In the genomic region with DNA sequence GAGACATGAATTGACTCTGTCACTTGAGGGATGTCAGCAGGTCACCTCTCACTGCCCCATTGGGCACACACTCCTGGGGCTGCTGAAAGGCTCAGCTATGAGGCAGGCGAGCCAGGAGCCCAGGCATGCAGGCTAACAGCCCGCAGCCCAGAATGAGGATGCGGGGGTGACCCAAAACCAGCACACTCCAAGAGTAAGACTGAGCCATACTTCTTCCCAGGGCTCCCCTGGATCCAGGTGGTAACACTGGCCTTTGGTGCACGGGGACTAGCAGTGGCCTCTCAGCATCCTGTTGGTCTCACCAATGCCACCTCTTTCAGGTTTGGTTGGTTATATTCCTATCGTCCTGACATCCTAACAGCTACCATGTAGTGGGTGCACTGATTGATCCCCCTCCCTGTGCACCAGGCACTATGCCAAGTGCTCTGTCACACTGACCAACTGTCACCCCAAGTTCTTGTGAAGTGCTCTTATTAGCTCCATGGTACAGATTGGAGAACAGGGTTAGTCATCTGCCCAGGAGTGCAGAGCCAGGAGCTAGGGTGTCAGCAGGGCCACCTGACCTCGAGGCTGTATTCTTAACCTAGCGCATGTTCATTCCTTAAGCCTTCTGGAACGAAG, we compare ENCODE assay signal across 26 cellular contexts. TPM values are rescaled to one million over a fixed set of nuclear protein-coding genes. Genes with fewer than 3 reads are reported as not detected.
DNase-seq lines count a peak whose midpoint lies in the region; ATAC-seq and TF ChIP-seq lines count a peak whose summit lies in the region.
"Had no signal": no experiment of that assay in that cellular context is flagged by ENCODE, and none has a peak within 500 bp of the region (broad histone marks: within the 10 kb centered on the region; RNA-seq: fewer than 3 reads in every experiment).

No MANE protein-coding gene starts in this region.

- peaks cover 15% of the 10 kb centered on the region for H3K4me1 Mint-ChIP-seq in MCF 10A (ENCODE audit: insufficient read depth, unreplicated experiment)

- no peaks in the 10 kb centered on the region for H3K27me3 ChIP-seq in mammary epithelial cell (ENCODE audit: insufficient read depth, low read length)
- no peaks in the 10 kb centered on the region for H3K27me3 ChIP-seq in RWPE2 (ENCODE audit: insufficient read depth, poor library complexity, severe bottlenecking)
- no peaks in the 10 kb centered on the region for H3K27me3 ChIP-seq in gastroesophageal sphincter
- no peaks in the 10 kb centered on the region for H3K27me3 ChIP-seq in stomach
- H3K27me3 ChIP-seq: sigmoid colon had no signal

- H3K36me3 ChIP-seq in mammary epithelial cell (ENCODE audit: insufficient read depth, low read length) (peaks cover 14% of the 10 kb centered on the region), RWPE2 (ENCODE audit: low read depth) (peaks cover 85% of the 10 kb centered on the region), gastroesophageal sphincter (peaks cover 0 to 11% of the 10 kb centered on the region in 2 donors), stomach (peaks cover 8 to 23% (median 16%) of the 10 kb centered on the region in 4 donors)

- in situ Hi-C loops in mammary epithelial cell (cut with MboI; ENCODE audit: low sequenced_read_pairs in 2 of 2) = no loop called here

- H2AFZ ChIP-seq in mammary epithelial cell (ENCODE audit: low read depth, low read length) = no peak overlapping the region
- H2AFZ ChIP-seq: parathyroid adenoma had no signal

- no peak overlapping the region for H3K4me3 Mint-ChIP-seq in MCF 10A (ENCODE audit: unreplicated experiment)
- H3K4me3 Mint-ChIP-seq: activated naive CD8-positive, alpha-beta T cell treated with anti-CD3 and anti-CD28 coated beads for 36 hours; IgD-negative memory B cell; WTC11 had no signal

- H3K27ac Mint-ChIP-seq in MCF 10A (ENCODE audit: low read depth, unreplicated experiment) = peak overlapping the region; percentile 72
- H3K27ac Mint-ChIP-seq: activated naive CD8-positive, alpha-beta T cell treated with anti-CD3 and anti-CD28 coated beads for 36 hours; IgD-negative memory B cell; WTC11 had no signal

- ATAC-seq in RWPE2 (ENCODE audit: low read depth) = no peak
- no peak for ATAC-seq in gastroesophageal sphincter
- ATAC-seq in HG03097 (IDR thresholded peaks at IDR 0.05; ENCODE audit: low FRiP score, unreplicated experiment) = no peak
- no peak for ATAC-seq in HG03460 (IDR thresholded peaks at IDR 0.05; ENCODE audit: unreplicated experiment)
- ATAC-seq in HG03469 (IDR thresholded peaks at IDR 0.05; ENCODE audit: unreplicated experiment) = no peak
- ATAC-seq: WTC11 had no signal

- H3K4me3 ChIP-seq in mammary epithelial cell (replicated peaks in 1 of 3; ENCODE audit: insufficient read depth in 1 of 3, low read depth in 2 of 3, low read length in 3 of 3) = no peak overlapping the region
- H3K4me3 ChIP-seq in RWPE2 (ENCODE audit: severe bottlenecking) = no peak overlapping the region
- no peak overlapping the region for H3K4me3 ChIP-seq in gastroesophageal sphincter
- no peak overlapping the region for H3K4me3 ChIP-seq in stomach
- H3K4me3 ChIP-seq: lower lobe of right lung, sigmoid colon had no signal

- H3K27ac ChIP-seq in mammary epithelial cell (ENCODE audit: insufficient read depth, low read depth, low read length) (no peak overlapping the region), RWPE2 (ENCODE audit: poor library complexity, severe bottlenecking) (peak overlapping the region; percentile 38), gastroesophageal sphincter (peak overlapping the region in 3 of 4 donors; percentile 56 to 60 (median 56)), stomach (peak overlapping the region in 3 of 5 donors; percentile 61 to 77 (median 76))
- H3K27ac ChIP-seq: lower lobe of right lung, parathyroid adenoma had no signal

- BruUV-seq in MCF 10A (replicated peaks; lab: Mats Ljungman, UMichigan) (no TSS peak), mammary epithelial cell (replicated peaks; lab: Mats Ljungman, UMichigan) (no TSS peak)

- DNase-seq in MCF 10A (ENCODE audit: unreplicated experiment) (no peak), mammary epithelial cell (no peak), RWPE2 (ENCODE audit: low spot score) (peak; percentile 57), stomach (no peak)
- DNase-seq: 8988T; activated CD4-positive, alpha-beta T cell treated with anti-CD3 and anti-CD28 coated beads, Interleukin-2, amount 50 U/mL, for 4 hours; activated effector memory CD4-positive, alpha-beta T cell treated with Interleukin-2 at 50 U/mL for 16 hours; activated naive CD8-positive, alpha-beta T cell treated with anti-CD3 and anti-CD28 coated beads for 36 hours; GF-D8; GOT3; lower lobe of right lung; NCI-H1105 treated with DMSO at 0.1 percent for 48 hours; NCI-H2029 treated with DMSO at 0.1 percent for 48 hours; NCI-H226; NCI-H82; OCI-M1; SIG-M5; sigmoid colon; SW 1271 had no signal

- WGBS in mammary epithelial cell (ENCODE audit: low coverage, missing lambda C conversion rate) = 91% methylated on average over 4 of the region's 8 CpGs
- 84 to 100% methylated on average over 1 to 7 of the region's 8 CpGs for WGBS in gastroesophageal sphincter (ENCODE audit: low coverage in 1 of 2), 2 donors
- 86 to 100% (median 94%) methylated on average over 5 to 8 of the region's 8 CpGs for WGBS in stomach, 5 donors

- peaks cover 80% of the 10 kb centered on the region for H3K79me2 ChIP-seq in mammary epithelial cell (ENCODE audit: insufficient read depth, low read length)
- H3K79me2 ChIP-seq: parathyroid adenoma had no signal

- no peaks in the 10 kb centered on the region for H3K9me3 ChIP-seq in mammary epithelial cell (replicated peaks; ENCODE audit: insufficient read depth, low read length)
- H3K9me3 ChIP-seq in RWPE2 (ENCODE audit: severe bottlenecking) = no peaks in the 10 kb centered on the region
- no peaks in the 10 kb centered on the region for H3K9me3 ChIP-seq in gastroesophageal sphincter
- no peaks in the 10 kb centered on the region for H3K9me3 ChIP-seq in stomach
- H3K9me3 ChIP-seq: lower lobe of right lung, sigmoid colon had no signal

- peaks cover 5% of the 10 kb centered on the region for H3K36me3 Mint-ChIP-seq in MCF 10A (ENCODE audit: insufficient read depth, unreplicated experiment)

- dilution Hi-C loops in mammary epithelial cell (cut with HindIII; ENCODE audit: low sequenced_read_pairs) = no loop called here

- CTCF ChIA-PET in MCF 10A (lab: Yijun Ruan, JAX) = interaction anchor here (0.6 to 1.0 kb wide), 3 partner anchors 14 to 70 kb away, joined by 3 read pairs; no protein-coding TSS in a partner anchor
- CTCF ChIA-PET in mammary epithelial cell (lab: Charles Lee; ENCODE audit: low non-redundant PET) = no interaction called here

- POLR2A ChIA-PET in MCF 10A (lab: Yijun Ruan, JAX) = interaction anchor here (1.1 kb wide), 1 partner anchor 12 kb away, joined by 3 read pairs; no protein-coding TSS in a partner anchor

- H3K4me1 ChIP-seq in mammary epithelial cell (ENCODE audit: insufficient read depth, low read length) (peaks cover 22% of the 10 kb centered on the region), RWPE2 (ENCODE audit: insufficient read depth, poor library complexity, severe bottlenecking) (peaks cover 12% of the 10 kb centered on the region), gastroesophageal sphincter (peaks cover 0 to 88% (median 22%) of the 10 kb centered on the region in 3 donors), stomach (peaks cover 51 to 86% (median 66%) of the 10 kb centered on the region in 4 donors)

- H3K27me3 Mint-ChIP-seq in MCF 10A (ENCODE audit: insufficient read depth, unreplicated experiment) = no peaks in the 10 kb centered on the region
- H3K27me3 Mint-ChIP-seq: activated naive CD8-positive, alpha-beta T cell treated with anti-CD3 and anti-CD28 coated beads for 36 hours; IgD-negative memory B cell had no signal

- intact Hi-C loops in MCF 10A (cut with micrococcal nuclease) (no loop called here), mammary epithelial cell (cut with micrococcal nuclease) (no loop called here), stomach (cut with DNase I; ENCODE audit: low total_unique reads) (no loop called here)

- no peak overlapping the region for H3K4me2 ChIP-seq in mammary epithelial cell (ENCODE audit: insufficient read depth, low read depth, low read length)

- no peaks in the 10 kb centered on the region for H4K20me1 ChIP-seq in mammary epithelial cell (ENCODE audit: insufficient read depth, low read length)

- TF ChIP-seq CTCF in MCF 10A (IDR thresholded peaks at IDR 0.05; ENCODE audit: unreplicated experiment) = no peak
- TF ChIP-seq CTCF in mammary epithelial cell (conservative IDR thresholded peaks at IDR 0.05 in 1 of 2, IDR thresholded peaks at IDR 0.05 in 1 of 2; ENCODE audit: extremely low read depth in 1 of 2, insufficient read depth in 1 of 2, low read depth in 1 of 2, low read length in 2 of 2) = no peak
- no peak for TF ChIP-seq CTCF in RWPE2 (IDR thresholded peaks at IDR 0.05; ENCODE audit: poor library complexity, severe bottlenecking)
- no peak for TF ChIP-seq CTCF in gastroesophageal sphincter (IDR thresholded peaks at IDR 0.05)
- no peak for TF ChIP-seq CTCF in stomach (IDR thresholded peaks at IDR 0.05)

- TF ChIP-seq EP300 in gastroesophageal sphincter (IDR thresholded peaks at IDR 0.05) = no peak
- TF ChIP-seq EP300 in stomach (IDR thresholded peaks at IDR 0.05) = no peak

- no peaks in the 10 kb centered on the region for H3K9me3 Mint-ChIP-seq in MCF 10A (ENCODE audit: unreplicated experiment)
- H3K9me3 Mint-ChIP-seq: activated naive CD8-positive, alpha-beta T cell treated with anti-CD3 and anti-CD28 coated beads for 36 hours; IgD-negative memory B cell; WTC11 had no signal

- no peak overlapping the region for H3K9ac ChIP-seq in mammary epithelial cell (ENCODE audit: insufficient read depth, low read length)
- H3K9ac ChIP-seq: parathyroid adenoma had no signal

- TF ChIP-seq POLR2A in gastroesophageal sphincter (IDR thresholded peaks at IDR 0.05) = no peak
- no peak for TF ChIP-seq POLR2A in stomach (IDR thresholded peaks at IDR 0.05)

RNA-seq across cellular contexts. Expression of a gene that starts 24.8 kb away (rescaled TPM):
- 1.1 TPM in 2 replicates for total RNA-seq in MCF 10A (2022)
- 10 to 100 TPM in 1 of 2 donors, 1 to 10 TPM in 1; 3.0 to 17.0 TPM for total RNA-seq in mammary epithelial cell
- 2.1 TPM for polyA plus RNA-seq in mammary epithelial cell
- 0.93 TPM for polyA minus RNA-seq in mammary epithelial cell
- total RNA-seq in gastroesophageal sphincter = under 1 TPM; 0.13 to 0.93 (median 0.38) TPM
- total RNA-seq in stomach = 1 to 10 TPM in 1 of 5 donors, under 1 TPM in 3, not detected in 1; 0.29 to 4.9 (median 0.80) TPM
- polyA plus RNA-seq in stomach = 1 to 10 TPM; 2.6 to 3.2 (median 2.9) TPM
- polyA plus RNA-seq: IgD-negative memory B cell had no signal

RNA-seq across cellular contexts. Expression of a gene that starts 53.7 kb away (rescaled TPM):
- 24.2 and 27.1 TPM in 2 replicates for total RNA-seq in MCF 10A (2022)
- total RNA-seq in mammary epithelial cell = 10 to 100 TPM; 53.6 to 65.0 TPM
- 55.8 TPM for polyA plus RNA-seq in mammary epithelial cell
- 66.8 TPM for polyA minus RNA-seq in mammary epithelial cell
- total RNA-seq in gastroesophageal sphincter = 10 to 100 TPM in 3 of 4 donors, 1 to 10 TPM in 1; 10.0 to 25.4 (median 20.3) TPM
- total RNA-seq in stomach = 10 to 100 TPM in 4 of 5 donors, 1 to 10 TPM in 1; 9.4 to 86.4 (median 23.1) TPM
- 10 to 100 TPM in 1 of 3 donors, 1 to 10 TPM in 2; 5.8 to 12.1 (median 9.8) TPM for polyA plus RNA-seq in stomach
